Comparison of ENCODE assay signal across 23 cellular contexts in genomic region chr15:29222129-29222853, GRCh38. TPM values are rescaled to one million over a fixed set of nuclear protein-coding genes. Genes with fewer than 3 reads are reported as not detected.
DNase-seq lines count a peak whose midpoint lies in the region; ATAC-seq, FAIRE-seq and TF ChIP-seq lines count a peak whose summit lies in the region.
"Had no signal": no experiment of that assay in that cellular context is flagged by ENCODE, and none has a peak within 500 bp of the region (broad histone marks: within the 10 kb centered on the region; RNA-seq: fewer than 3 reads in every experiment).

No MANE protein-coding gene starts in this region.

- in situ Hi-C loops in IMR-90 (cut with MboI; ENCODE audit: low sequenced_read_pairs): no loop called here

- H3K36me3 ChIP-seq in GM23338 (ENCODE audit: insufficient read depth): no peaks in the 10 kb centered on the region
- no peaks in the 10 kb centered on the region for H3K36me3 ChIP-seq in IMR-90 (ENCODE audit: control insufficient read depth, insufficient read depth, low read length)
- H3K36me3 ChIP-seq in H1 (ENCODE audit: control insufficient read depth in 2 of 4, insufficient read depth in 4 of 4, low read length in 3 of 4): no peaks in the 10 kb centered on the region
- H3K36me3 ChIP-seq in mesendoderm (ENCODE audit: control insufficient read depth, insufficient read depth, low read length): no peaks in the 10 kb centered on the region
- no peaks in the 10 kb centered on the region for H3K36me3 ChIP-seq in A673 (ENCODE audit: insufficient read depth, low read length, poor library complexity, severe bottlenecking)
- H3K36me3 ChIP-seq in small intestine (ENCODE audit: control insufficient read depth in 2 of 2, insufficient read depth in 2 of 2, low read length in 2 of 2): no peaks in the 10 kb centered on the region
- H3K36me3 ChIP-seq: BLaER1, HAP-1 had no signal

- no peak overlapping the region for H3K4me3 Mint-ChIP-seq in GM23338
- H3K4me3 Mint-ChIP-seq: B cell; CD4-positive, CD25-positive, alpha-beta regulatory T cell; CD8-positive, alpha-beta T cell; HFFc6 had no signal

- FAIRE-seq in H1 (lab: Jason Lieb, UNC) (peak; percentile 19), small intestine (lab: Jason Lieb, UNC) (no peak)
- FAIRE-seq: D721Med, GM12878, GM19239, H54 had no signal

- H3K9me3 ChIP-seq in IMR-90 (ENCODE audit: control insufficient read depth, insufficient read depth, low read length) (no peaks in the 10 kb centered on the region), H1 (ENCODE audit: insufficient read depth in 2 of 2, low read depth in 1 of 2, low read length in 1 of 2) (no peaks in the 10 kb centered on the region; a peak in 1 of 4 replicates), A673 (ENCODE audit: low read depth, low read length, poor library complexity, severe bottlenecking) (no peaks in the 10 kb centered on the region), small intestine (ENCODE audit: control insufficient read depth, low read depth) (no peaks in the 10 kb centered on the region)
- H3K9me3 ChIP-seq: HAP-1 had no signal

- BruUV-seq in IMR-90 (replicated peaks; lab: Mats Ljungman, UMichigan): no TSS peak
- BruUV-seq in A673 (replicated peaks; lab: Mats Ljungman, UMichigan): no TSS peak

- H4K8ac ChIP-seq in IMR-90 (ENCODE audit: low read depth in 2 of 2, low read length in 2 of 2) (no peak overlapping the region), H1 (ENCODE audit: extremely low read depth, insufficient read depth, low read length) (no peak overlapping the region), mesendoderm (ENCODE audit: low read depth, low read length) (no peak overlapping the region)

- H3K4ac ChIP-seq in IMR-90 (ENCODE audit: low read depth, low read length): no peak overlapping the region
- no peak overlapping the region for H3K4ac ChIP-seq in H1 (replicated peaks; ENCODE audit: insufficient read length, low read depth, low read length)
- no peak overlapping the region for H3K4ac ChIP-seq in mesendoderm (ENCODE audit: low read depth, low read length)

- no peak for TF ChIP-seq POLR2A in IMR-90 (IDR thresholded peaks at IDR 0.05; ENCODE audit: low read depth, low read length)
- peak in 1 of 2 experiments; percentile 64; a peak in 1 of 3 replicates for TF ChIP-seq POLR2A in H1 (IDR thresholded peaks at IDR 0.05; ENCODE audit: control extremely low read depth in 1 of 2, low read depth in 2 of 2, low read length in 2 of 2)

- H2BK15ac ChIP-seq in IMR-90 (ENCODE audit: low read depth, low read length): no peak overlapping the region
- no peak overlapping the region for H2BK15ac ChIP-seq in H1 (ENCODE audit: low read length)
- H2BK15ac ChIP-seq in mesendoderm (replicated peaks; ENCODE audit: low read depth): no peak overlapping the region

- H3K4me1 Mint-ChIP-seq in GM23338: peaks cover 30% of the 10 kb centered on the region
- H3K4me1 Mint-ChIP-seq: B cell; CD4-positive, CD25-positive, alpha-beta regulatory T cell had no signal

- dilution Hi-C loops in IMR-90 (cut with HindIII; ENCODE audit: low sequenced_read_pairs, unreplicated experiment): no loop called here

- peak; percentile 45 for DNase-seq in GM23338 (ENCODE audit: low spot score)
- no peak for DNase-seq in IMR-90
- no peak for DNase-seq in H1 (ENCODE audit: low read depth in 1 of 2, low spot score in 2 of 2)
- DNase-seq in mesendoderm: peak; percentile 48
- DNase-seq in A673 (ENCODE audit: low spot score): no peak
- no peak for DNase-seq in small intestine
- DNase-seq in dermis blood vessel endothelial cell: no peak
- DNase-seq: CD4-positive, CD25-positive, alpha-beta regulatory T cell; CD8-positive, alpha-beta T cell; DMS 273 treated with DMSO at 0.1 percent for 48 hours; DMS79; EL; GDM1; GM23248; HFFc6 had no signal

- no peak overlapping the region for H2AK5ac ChIP-seq in IMR-90 (ENCODE audit: low read depth, low read length)
- no peak overlapping the region for H2AK5ac ChIP-seq in H1 (ENCODE audit: low read depth, low read length)
- no peak overlapping the region for H2AK5ac ChIP-seq in mesendoderm (ENCODE audit: low read length)

- H3K9me3 Mint-ChIP-seq in GM23338: no peaks in the 10 kb centered on the region; the same call in 2 of the 3 replicates
- H3K9me3 Mint-ChIP-seq: CD8-positive, alpha-beta T cell had no signal

- no peaks in the 10 kb centered on the region for H3K79me1 ChIP-seq in IMR-90 (ENCODE audit: low read depth in 1 of 2, low read length in 2 of 2)
- no peaks in the 10 kb centered on the region for H3K79me1 ChIP-seq in H1 (ENCODE audit: low read depth, low read length)
- H3K79me1 ChIP-seq in mesendoderm (ENCODE audit: low read length): no peaks in the 10 kb centered on the region

- no peaks in the 10 kb centered on the region for H3K79me2 ChIP-seq in GM23338 (replicated peaks; ENCODE audit: insufficient read depth)
- no peaks in the 10 kb centered on the region for H3K79me2 ChIP-seq in H1 (ENCODE audit: control insufficient read depth in 1 of 2, insufficient read depth in 2 of 2, low read length in 2 of 2)
- no peaks in the 10 kb centered on the region for H3K79me2 ChIP-seq in mesendoderm (ENCODE audit: control insufficient read depth, insufficient read depth, low read length)

- TF ChIP-seq EP300 in H1 (IDR thresholded peaks at IDR 0.05; ENCODE audit: borderline replicate concordance in 1 of 2, low read depth in 2 of 2, low read length in 2 of 2): no peak

- H3F3A ChIP-seq in GM23338 (replicated peaks; ENCODE audit: low read depth): no peaks in the 10 kb centered on the region

- 0 out of 2 replicates have a peak overlapping the region, but pooled peaks have one; percentile 14 for H3K27ac Mint-ChIP-seq in GM23338
- H3K27ac Mint-ChIP-seq: B cell; CD4-positive, CD25-positive, alpha-beta regulatory T cell; CD8-positive, alpha-beta T cell; HFFc6 had no signal

- H3K14ac ChIP-seq in IMR-90 (replicated peaks; ENCODE audit: low read depth, low read length) (no peak overlapping the region), H1 (ENCODE audit: insufficient read length) (no peak overlapping the region)

- H4K91ac ChIP-seq in IMR-90 (ENCODE audit: insufficient read depth, low read depth, low read length) (no peak overlapping the region), H1 (replicated peaks; ENCODE audit: insufficient read length, low read length) (no peak overlapping the region)

- H3K9me1 ChIP-seq in IMR-90 (ENCODE audit: insufficient read depth, low read length): no peaks in the 10 kb centered on the region

- H3K27me3 ChIP-seq in GM23338 (ENCODE audit: insufficient read depth) (no peaks in the 10 kb centered on the region), IMR-90 (ENCODE audit: control insufficient read depth, insufficient read depth, low read length) (peaks cover 2% of the 10 kb centered on the region; the same call in 1 of the 2 replicates), H1 (replicated peaks in 1 of 4; ENCODE audit: control insufficient read depth in 3 of 4, extremely low read depth in 1 of 4, insufficient read depth in 3 of 4, low read length in 3 of 4) (no peaks in the 10 kb centered on the region), mesendoderm (ENCODE audit: insufficient read depth, low read length, poor library complexity) (no peaks in the 10 kb centered on the region), A673 (replicated peaks; ENCODE audit: insufficient read depth, low read depth, low read length, poor library complexity) (peaks cover 2% of the 10 kb centered on the region), small intestine (ENCODE audit: control insufficient read depth in 2 of 2, insufficient read depth in 2 of 2, low read length in 2 of 2) (no peaks in the 10 kb centered on the region)
- H3K27me3 ChIP-seq: BLaER1 had no signal

- CTCF ChIA-PET in IMR-90 (lab: Yijun Ruan, JAX): no interaction called here
- CTCF ChIA-PET in H1 (lab: Charles Lee; ENCODE audit: partially characterized antibody): interaction anchor here (0.7 to 1.5 kb wide), 3 partner anchors 13 to 120 kb away, joined by 3 to 4 read pairs (median 3); no protein-coding TSS in a partner anchor
- CTCF ChIA-PET in A673 (lab: Charles Lee): no interaction called here

- TF ChIP-seq CTCF in GM23338 (conservative IDR thresholded peaks at IDR 0.05; ENCODE audit: low read depth in 2 of 2): no peak
- no peak for TF ChIP-seq CTCF in IMR-90 (conservative IDR thresholded peaks at IDR 0.05; ENCODE audit: low read depth, low read length)
- no peak for TF ChIP-seq CTCF in H1 (IDR thresholded peaks at IDR 0.05; ENCODE audit: control extremely low read depth in 1 of 3, insufficient read depth in 1 of 3, low read depth in 1 of 3, low read length in 3 of 3)
- no peak for TF ChIP-seq CTCF in A673 (conservative IDR thresholded peaks at IDR 0.05; ENCODE audit: low read depth, low read length)

- no peak overlapping the region for H4K5ac ChIP-seq in IMR-90 (ENCODE audit: low read depth, low read length)
- H4K5ac ChIP-seq in H1 (ENCODE audit: insufficient read length, low read depth, low read length): no peak overlapping the region
- no peak overlapping the region for H4K5ac ChIP-seq in mesendoderm (ENCODE audit: low read length)

- intact Hi-C loops in IMR-90 (cut with micrococcal nuclease) (no loop called here), A673 (cut with micrococcal nuclease; ENCODE audit: unreplicated experiment) (no loop called here)

- no peak overlapping the region for H2BK12ac ChIP-seq in H1 (ENCODE audit: low read depth, low read length)

- H2BK120ac ChIP-seq in IMR-90 (ENCODE audit: low read depth, low read length) (no peak overlapping the region), H1 (replicated peaks; ENCODE audit: low read depth, low read length) (no peak overlapping the region), mesendoderm (ENCODE audit: low read depth, low read length) (no peak overlapping the region)

- H2AFZ ChIP-seq in GM23338 (no peak overlapping the region), IMR-90 (replicated peaks; ENCODE audit: low read length, poor library complexity) (no peak overlapping the region), H1 (ENCODE audit: low read length) (no peak overlapping the region)
- H2AFZ ChIP-seq: GM23248 had no signal

- H3K27me3 Mint-ChIP-seq in GM23338 (ENCODE audit: insufficient read depth, low read depth, poor library complexity): peaks cover 6% of the 10 kb centered on the region

- no peak overlapping the region for H3K18ac ChIP-seq in IMR-90 (ENCODE audit: low read depth, low read length)
- H3K18ac ChIP-seq in H1 (ENCODE audit: extremely low read depth, low read length): no peak overlapping the region
- no peak overlapping the region for H3K18ac ChIP-seq in mesendoderm (ENCODE audit: low read length)

- peaks cover 5% of the 10 kb centered on the region; the same call in 1 of the 3 replicates for H3K36me3 Mint-ChIP-seq in GM23338 (ENCODE audit: low read depth)
- H3K36me3 Mint-ChIP-seq: CD4-positive, CD25-positive, alpha-beta regulatory T cell; CD8-positive, alpha-beta T cell had no signal

- peaks cover 13% of the 10 kb centered on the region; the same call in 1 of the 2 replicates for H3K4me1 ChIP-seq in GM23338 (ENCODE audit: insufficient read depth)
- no peaks in the 10 kb centered on the region for H3K4me1 ChIP-seq in IMR-90 (ENCODE audit: control insufficient read depth, insufficient read depth, low read length)
- H3K4me1 ChIP-seq in H1 (replicated peaks in 1 of 4; ENCODE audit: control insufficient read depth in 3 of 4, insufficient read depth in 4 of 4, low read length in 3 of 4): peaks cover 0 to 3% (median under 1%) of the 10 kb centered on the region in 4 experiments; a peak in 2 of 7 replicates
- no peaks in the 10 kb centered on the region for H3K4me1 ChIP-seq in mesendoderm (ENCODE audit: control insufficient read depth, low read depth, low read length)
- no peaks in the 10 kb centered on the region for H3K4me1 ChIP-seq in A673 (ENCODE audit: insufficient read depth, low read length, poor library complexity, severe bottlenecking)
- no peaks in the 10 kb centered on the region for H3K4me1 ChIP-seq in small intestine (ENCODE audit: control insufficient read depth in 2 of 2, insufficient read depth in 1 of 2, low read depth in 1 of 2, low read length in 1 of 2)
- H3K4me1 ChIP-seq: BLaER1, HAP-1 had no signal

- H3K56ac ChIP-seq in IMR-90 (ENCODE audit: extremely low read depth, insufficient read depth, low read length) (no peak overlapping the region), H1 (replicated peaks; ENCODE audit: insufficient read length, low read depth, low read length) (no peak overlapping the region), mesendoderm (ENCODE audit: low read length) (no peak overlapping the region)

- ATAC-seq in GM23338 (peak; percentile 40; the same call in 2 of the 3 replicates), IMR-90 (ENCODE audit: low read depth) (no peak)
- ATAC-seq: CD8-positive, alpha-beta T cell; GM12878 had no signal

- no peaks in the 10 kb centered on the region for H3K23me2 ChIP-seq in H1 (ENCODE audit: low read depth, low read length)

- H3K9ac ChIP-seq in IMR-90 (ENCODE audit: low read depth, low read length): no peak overlapping the region
- H3K9ac ChIP-seq in H1 (replicated peaks in 1 of 4; ENCODE audit: extremely low read depth in 1 of 4, low read depth in 3 of 4, low read length in 3 of 4): no peak overlapping the region
- H3K9ac ChIP-seq in mesendoderm (ENCODE audit: low read length): no peak overlapping the region
- H3K9ac ChIP-seq: BLaER1, GM23248 had no signal

- H3K23ac ChIP-seq in IMR-90 (ENCODE audit: low read depth, low read length) (no peak overlapping the region), H1 (ENCODE audit: insufficient read length) (no peak overlapping the region), mesendoderm (ENCODE audit: low read length) (no peak overlapping the region)

- H2BK20ac ChIP-seq in IMR-90 (ENCODE audit: low read depth, low read length) (no peak overlapping the region), H1 (ENCODE audit: low read length) (no peak overlapping the region)

- no peaks in the 10 kb centered on the region for H3K9me2 ChIP-seq in GM23338 (ENCODE audit: insufficient read depth)

- H3K4me3 ChIP-seq in GM23338 (no peak overlapping the region), IMR-90 (ENCODE audit: insufficient read depth, low read depth, low read length) (no peak overlapping the region), H1 (ENCODE audit: extremely low read depth in 1 of 4, insufficient read depth in 2 of 4, low read depth in 3 of 4, low read length in 4 of 4) (no peak overlapping the region), mesendoderm (ENCODE audit: low read length) (no peak overlapping the region), A673 (ENCODE audit: low read depth, low read length, poor library complexity, severe bottlenecking) (no peak overlapping the region), small intestine (ENCODE audit: low read depth in 1 of 2, low read length in 2 of 2) (no peak overlapping the region)
- H3K4me3 ChIP-seq: BLaER1, GM12878, GM23248, HAP-1 had no signal

- TF ChIP-seq RAD21 in IMR-90 (IDR thresholded peaks at IDR 0.05; ENCODE audit: low read length) (no peak), H1 (IDR thresholded peaks at IDR 0.05 in 1 of 2, conservative IDR thresholded peaks at IDR 0.05 in 1 of 2; ENCODE audit: low read depth in 2 of 2, low read length in 2 of 2) (no peak)

- no peaks in the 10 kb centered on the region for H4K20me1 ChIP-seq in GM23338 (replicated peaks; ENCODE audit: insufficient read depth)
- no peaks in the 10 kb centered on the region for H4K20me1 ChIP-seq in IMR-90 (ENCODE audit: insufficient read depth, low read length)
- no peaks in the 10 kb centered on the region for H4K20me1 ChIP-seq in H1 (replicated peaks in 1 of 2; ENCODE audit: control insufficient read depth in 1 of 2, insufficient read depth in 2 of 2, low read length in 2 of 2)
- H4K20me1 ChIP-seq: BLaER1 had no signal

- 0% methylated on average over 1 of the region's 9 CpGs; no CpG with 5 or more reads in 1 of the 2 experiments for WGBS in IMR-90 (ENCODE audit: extremely low coverage in 2 of 2, insufficient read length in 1 of 2), 2 experiments
- 77% methylated on average over 9 of the region's 9 CpGs; no CpG with 5 or more reads in 1 of the 2 experiments for WGBS in H1 (ENCODE audit: extremely low coverage in 1 of 2, insufficient coverage in 1 of 2, insufficient read length in 1 of 2, insufficient replicate concordance in 2 of 2, low coverage in 1 of 2, low lambda C conversion rate in 2 of 2, missing lambda C conversion rate in 1 of 2), 2 experiments
- WGBS in mesendoderm (ENCODE audit: extremely low coverage, insufficient coverage, low lambda C conversion rate): no CpG with 5 or more reads among the region's 9 CpGs
- WGBS in small intestine, 3 donors: 78 to 80% (median 80%) methylated on average over 9 of the region's 9 CpGs

- POLR2A ChIA-PET in IMR-90 (lab: Charles Lee; ENCODE audit: unreplicated experiment) (no interaction called here), H1 (lab: Charles Lee; ENCODE audit: partially characterized antibody) (no interaction called here), A673 (lab: Charles Lee; ENCODE audit: low non-redundant PET) (no interaction called here)

- H2AK9ac ChIP-seq in IMR-90 (replicated peaks; ENCODE audit: low read depth, low read length, poor library complexity): no peak overlapping the region

- H3K27ac ChIP-seq in GM23338 (ENCODE audit: low read depth): no peak overlapping the region
- no peak overlapping the region for H3K27ac ChIP-seq in IMR-90 (ENCODE audit: insufficient read depth, low read length)
- H3K27ac ChIP-seq in H1 (ENCODE audit: low read depth, low read length): no peak overlapping the region
- no peak overlapping the region for H3K27ac ChIP-seq in mesendoderm (ENCODE audit: low read depth, low read length)
- H3K27ac ChIP-seq in A673 (ENCODE audit: low read depth, low read length, poor library complexity, severe bottlenecking): no peak overlapping the region
- no peak overlapping the region for H3K27ac ChIP-seq in small intestine (ENCODE audit: low read depth in 1 of 2, low read length in 1 of 2)
- H3K27ac ChIP-seq: BLaER1, C4-2B, GM23248 had no signal

- no peak overlapping the region for H2BK5ac ChIP-seq in IMR-90 (ENCODE audit: low read depth, low read length, poor library complexity, severe bottlenecking)
- H2BK5ac ChIP-seq in H1 (ENCODE audit: low read depth, low read length): no peak overlapping the region
- no peak overlapping the region for H2BK5ac ChIP-seq in mesendoderm (ENCODE audit: low read length)

- H3K4me2 ChIP-seq in GM23338: no peak overlapping the region
- no peak overlapping the region for H3K4me2 ChIP-seq in IMR-90 (ENCODE audit: low read depth, low read length)
- H3K4me2 ChIP-seq in H1 (ENCODE audit: insufficient read depth in 1 of 2, low read depth in 2 of 2, low read length in 2 of 2): no peak overlapping the region
- no peak overlapping the region for H3K4me2 ChIP-seq in mesendoderm (ENCODE audit: low read length)
- H3K4me2 ChIP-seq: BLaER1 had no signal

RNA-seq across cellular contexts. Expression of gene NSMCE3, which starts 47.3 kb away (rescaled TPM):
- 9.7 and 11.0 TPM in 2 replicates for total RNA-seq in GM23338 (2014; rRNA removed; shearing (Covaris generic))
- polyA plus RNA-seq in GM23338 (2016; fragmentation: Nextera tagmentation; extraction: Ambion mirVana) (10.0 and 10.5 TPM in 2 replicates), IMR-90 (2012; rRNA removed) (5.1 and 6.2 TPM in 2 replicates), H1 (2011; rRNA removed) (4.3 and 4.4 TPM in 2 replicates), small intestine (1 to 10 TPM; 2.2 to 4.2 (median 3.6) TPM)
- total RNA-seq in IMR-90 (2012; rRNA removed) (6.3 and 7.5 TPM in 2 replicates), A673 (2021) (7.2 and 8.0 TPM in 2 replicates), dermis blood vessel endothelial cell (5.9 and 8.3 TPM in 2 replicates)
- polyA plus RNA-seq in IMR-90 (2012; cell fraction: cytosol; rRNA removed): 4.3 and 6.0 TPM in 2 replicates
- polyA plus RNA-seq in IMR-90 (2012; cell fraction: nucleus; rRNA removed; ENCODE audit: low replicate concordance): 1.4 and 2.6 TPM in 2 replicates
- total RNA-seq in H1 (2021; fragmentation: NEBNext Ultra II Directional; extraction: Animal tissue kit (Norgen Biotek cat#: 25700)): 6.7 and 6.8 TPM in 2 replicates
- polyA plus RNA-seq in H1 (2011; cell fraction: cytosol; rRNA removed): 6.2 TPM
- 4.6 TPM for polyA plus RNA-seq in H1 (2011; cell fraction: nucleus; rRNA removed)
- polyA plus RNA-seq in H1 (2012, experiment 1 of 2): 4.3 to 5.8 TPM (median 4.5 TPM) in 4 replicates
- polyA plus RNA-seq in H1 (2012, experiment 2 of 2): 4.5 TPM
- polyA plus RNA-seq in H1 (2013, experiment 1 of 2): 8.6 TPM
- 9.6 TPM for polyA plus RNA-seq in H1 (2013, experiment 2 of 2)
- polyA minus RNA-seq in H1 (2011; rRNA and poly(A)+ RNA removed): 3.2 and 3.7 TPM in 2 replicates
- polyA minus RNA-seq in H1 (2011; cell fraction: cytosol; rRNA and poly(A)+ RNA removed): 3.3 TPM
- polyA minus RNA-seq in H1 (2011; cell fraction: nucleus; rRNA and poly(A)+ RNA removed): 4.4 TPM
- 5.6 TPM for polyA plus RNA-seq in mesendoderm (2013, experiment 1 of 2)
- 5.5 TPM for polyA plus RNA-seq in mesendoderm (2013, experiment 2 of 2)

Comparison
In these comparisons a context has a peak if more than half of its experiments do, and no peak if none do; other contexts are left out.
1. DNase-seq: peak in GM23338 (single experiment) and mesendoderm (single experiment); none in IMR-90 (single experiment), H1 (0 of 2), A673 (single experiment), small intestine (single experiment) and dermis blood vessel endothelial cell (single experiment).